17 cellular contexts compared by ENCODE assay signal in the genomic region with DNA sequence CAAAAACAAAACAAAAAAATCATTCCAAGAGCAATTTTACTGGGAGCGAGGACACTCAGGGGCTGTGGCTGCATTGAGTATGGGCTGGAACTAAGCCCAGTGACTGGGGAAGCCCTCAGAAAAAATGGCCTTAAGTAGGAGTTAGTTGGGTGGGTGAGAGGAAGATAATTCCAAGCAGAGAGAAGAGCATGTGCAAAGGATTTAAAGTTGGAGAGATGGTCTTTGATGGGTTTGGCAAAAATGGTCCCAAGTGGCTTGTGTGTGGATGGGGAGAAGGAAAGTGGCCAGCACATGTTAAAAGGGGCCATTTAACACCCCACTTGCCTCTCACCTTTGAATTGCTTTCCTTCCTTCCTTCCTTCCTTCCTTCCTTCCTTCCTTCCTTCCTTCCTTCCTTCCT. TPM values are rescaled to one million over a fixed set of nuclear protein-coding genes. Genes with fewer than 3 reads are reported as not detected.
DNase-seq lines count a peak whose midpoint lies in the region; ATAC-seq and TF ChIP-seq lines count a peak whose summit lies in the region.
"Had no signal": no experiment of that assay in that cellular context is flagged by ENCODE, and none has a peak within 500 bp of the region (broad histone marks: within the 10 kb centered on the region; RNA-seq: fewer than 3 reads in every experiment).

No MANE protein-coding gene starts in this region.

- no peak for ATAC-seq in HG03196 (IDR thresholded peaks at IDR 0.05; ENCODE audit: unreplicated experiment)
- ATAC-seq: CD8-positive, alpha-beta T cell had no signal

- no peaks in the 10 kb centered on the region for H3K4me1 Mint-ChIP-seq in endothelial cell (ENCODE audit: unreplicated experiment)
- H3K4me1 Mint-ChIP-seq: B cell had no signal

- no peaks in the 10 kb centered on the region for H3K27me3 ChIP-seq in A673 (replicated peaks; ENCODE audit: insufficient read depth, low read depth, low read length, poor library complexity)
- H3K27me3 ChIP-seq: BLaER1 had no signal

- DNase-seq in A673 (ENCODE audit: low spot score), result peak; percentile 96
- DNase-seq in endothelial cell (ENCODE audit: low spot score), result no peak
- DNase-seq in stimulated activated CD4-positive, alpha-beta T cell treated with anti-CD3 and anti-CD28 coated beads, Interleukin-1b, Interleukin-23, amount 100 ng/mL, for 48 hours, result no peak
- no peak for DNase-seq in NCI-H1105 (lab: John Stamatoyannopoulos, UW)
- DNase-seq: Caco-2; CD4-positive, CD25-positive, alpha-beta regulatory T cell; CD8-positive, alpha-beta T cell; DMS153; DND-41; GOT3 had no signal

- POLR2A ChIA-PET in A673 (lab: Charles Lee; ENCODE audit: low non-redundant PET), result interaction anchor here (0.6 kb wide), 1 partner anchor 13 kb away, joined by 3 read pairs; no protein-coding TSS in a partner anchor
- POLR2A ChIA-PET in HEK293 (lab: Yijun Ruan, JAX), result no interaction called here

- H3K36me3 Mint-ChIP-seq in endothelial cell (ENCODE audit: low read depth, unreplicated experiment), result peaks cover 16% of the 10 kb centered on the region
- H3K36me3 Mint-ChIP-seq: CD4-positive, CD25-positive, alpha-beta regulatory T cell; CD8-positive, alpha-beta T cell had no signal

- BruUV-seq in A673 (replicated peaks; lab: Mats Ljungman, UMichigan), result no TSS peak

- H3K9me3 ChIP-seq in A673 (ENCODE audit: low read depth, low read length, poor library complexity, severe bottlenecking) (no peaks in the 10 kb centered on the region), HEK293 (ENCODE audit: control insufficient read depth, insufficient read depth, low read depth, low read length) (no peaks in the 10 kb centered on the region)
- H3K9me3 ChIP-seq: BLaER1, Caco-2, HAP-1 had no signal

- peaks cover 4% of the 10 kb centered on the region for H3K27me3 Mint-ChIP-seq in endothelial cell (ENCODE audit: unreplicated experiment)

- no peak overlapping the region for H3K27ac Mint-ChIP-seq in endothelial cell (ENCODE audit: unreplicated experiment)
- H3K27ac Mint-ChIP-seq: B cell; CD4-positive, CD25-positive, alpha-beta regulatory T cell; CD8-positive, alpha-beta T cell had no signal

- H3K4me1 ChIP-seq in A673 (ENCODE audit: insufficient read depth, low read length, poor library complexity, severe bottlenecking), result peaks cover 53% of the 10 kb centered on the region
- H3K4me1 ChIP-seq in HEK293 (ENCODE audit: control insufficient read depth, insufficient read depth, low read length), result no peaks in the 10 kb centered on the region
- H3K4me1 ChIP-seq: Caco-2, HAP-1 had no signal

- TF ChIP-seq CTCF in A673 (conservative IDR thresholded peaks at IDR 0.05; ENCODE audit: low read depth, low read length) (no peak), HEK293 (tag by site-specific recombination; IDR thresholded peaks at IDR 0.05) (no peak), endothelial cell (IDR thresholded peaks at IDR 0.05; ENCODE audit: unreplicated experiment) (no peak)

- H3K36me3 ChIP-seq in A673 (ENCODE audit: insufficient read depth, low read length, poor library complexity, severe bottlenecking), result no peaks in the 10 kb centered on the region
- H3K36me3 ChIP-seq in HEK293 (ENCODE audit: control insufficient read depth in 2 of 2, insufficient read depth in 1 of 2, low read length in 2 of 2), result no peaks in the 10 kb centered on the region
- H3K36me3 ChIP-seq: BLaER1, HAP-1 had no signal

- H3K27ac ChIP-seq in A673 (ENCODE audit: low read depth, low read length, poor library complexity, severe bottlenecking), result peak overlapping the region; percentile 90
- no peak overlapping the region for H3K27ac ChIP-seq in HEK293 (ENCODE audit: extremely low read depth, low read depth, low read length)
- H3K27ac ChIP-seq: BLaER1, C4-2B had no signal

- H3K4me3 Mint-ChIP-seq in endothelial cell (ENCODE audit: unreplicated experiment), result peak overlapping the region; percentile 42
- H3K4me3 Mint-ChIP-seq: B cell; CD8-positive, alpha-beta T cell had no signal

- intact Hi-C loops in A673 (cut with micrococcal nuclease; ENCODE audit: unreplicated experiment), result loop anchor here (1.0 kb wide), 1 partner anchor 31 kb away; no protein-coding TSS in a partner anchor

- H3K9me3 Mint-ChIP-seq in endothelial cell (ENCODE audit: unreplicated experiment), result peaks cover 35% of the 10 kb centered on the region
- H3K9me3 Mint-ChIP-seq: CD8-positive, alpha-beta T cell had no signal

- no peak overlapping the region for H3K4me3 ChIP-seq in A673 (ENCODE audit: low read depth, low read length, poor library complexity, severe bottlenecking)
- no peak overlapping the region for H3K4me3 ChIP-seq in HEK293 (ENCODE audit: low read depth, low read length)
- H3K4me3 ChIP-seq: BLaER1, HAP-1 had no signal

- CTCF ChIA-PET in A673 (lab: Charles Lee), result no interaction called here
- CTCF ChIA-PET in HEK293 (lab: Yijun Ruan, JAX), result interaction anchor here (1.5 kb wide), 1 partner anchor 54 kb away, joined by 3 read pairs; no protein-coding TSS in a partner anchor

TF ChIP-seq in HEK293, 187 proteins besides CTCF, POLR2A, EP300 and RAD21:
- TF ChIP-seq ZNF777 (tag by site-specific recombination; IDR thresholded peaks at IDR 0.05; ENCODE audit: borderline replicate concordance), result no peak
- peak; percentile 62 for TF ChIP-seq EGR2 (tag by site-specific recombination; IDR thresholded peaks at IDR 0.05; ENCODE audit: low read depth)
- peak; percentile 70 for TF ChIP-seq ZNF366 (tag by site-specific recombination; conservative IDR thresholded peaks at IDR 0.05)

RNA-seq across cellular contexts. Expression of a gene that starts 6.7 kb away (rescaled TPM):
- total RNA-seq in A673 (2021) (78.3 and 79.7 TPM in 2 replicates), endothelial cell (ENCODE audit: unreplicated experiment) (not detected)
- total RNA-seq: A172; B cell; Caco-2; CD4-positive, CD25-positive, alpha-beta regulatory T cell had no signal

RNA-seq across cellular contexts. Expression of a gene that starts 22.3 kb away (rescaled TPM):
- 3.5 and 4.7 TPM in 2 replicates for total RNA-seq in A673 (2021)
- not detected for total RNA-seq in endothelial cell (ENCODE audit: unreplicated experiment)
- total RNA-seq: A172; B cell; Caco-2; CD4-positive, CD25-positive, alpha-beta regulatory T cell; CD8-positive, alpha-beta T cell had no signal

RNA-seq across cellular contexts. Expression of a gene that starts 37.3 kb away (rescaled TPM):
- 1.1 TPM in 2 replicates for total RNA-seq in A673 (2021)
- 1.5 TPM for total RNA-seq in endothelial cell (ENCODE audit: unreplicated experiment)
- total RNA-seq: A172, Caco-2 had no signal

RNA-seq across cellular contexts. Expression of a gene that starts 51.8 kb away (rescaled TPM):
- total RNA-seq in A673 (2021) (72.3 and 73.7 TPM in 2 replicates), endothelial cell (ENCODE audit: unreplicated experiment) (79.0 TPM)

Comparison
In these comparisons a context has a peak if more than half of its experiments do, and no peak if none do; other contexts are left out.
1. RNA of a gene that starts 6.7 kb away (total RNA-seq): 78.3 to 79.7 TPM in A673; not detected in endothelial cell (single experiment); every median in the first group is over 10 times any median in the second.